ENCODE assay signal across 17 cellular contexts in the genomic region with DNA sequence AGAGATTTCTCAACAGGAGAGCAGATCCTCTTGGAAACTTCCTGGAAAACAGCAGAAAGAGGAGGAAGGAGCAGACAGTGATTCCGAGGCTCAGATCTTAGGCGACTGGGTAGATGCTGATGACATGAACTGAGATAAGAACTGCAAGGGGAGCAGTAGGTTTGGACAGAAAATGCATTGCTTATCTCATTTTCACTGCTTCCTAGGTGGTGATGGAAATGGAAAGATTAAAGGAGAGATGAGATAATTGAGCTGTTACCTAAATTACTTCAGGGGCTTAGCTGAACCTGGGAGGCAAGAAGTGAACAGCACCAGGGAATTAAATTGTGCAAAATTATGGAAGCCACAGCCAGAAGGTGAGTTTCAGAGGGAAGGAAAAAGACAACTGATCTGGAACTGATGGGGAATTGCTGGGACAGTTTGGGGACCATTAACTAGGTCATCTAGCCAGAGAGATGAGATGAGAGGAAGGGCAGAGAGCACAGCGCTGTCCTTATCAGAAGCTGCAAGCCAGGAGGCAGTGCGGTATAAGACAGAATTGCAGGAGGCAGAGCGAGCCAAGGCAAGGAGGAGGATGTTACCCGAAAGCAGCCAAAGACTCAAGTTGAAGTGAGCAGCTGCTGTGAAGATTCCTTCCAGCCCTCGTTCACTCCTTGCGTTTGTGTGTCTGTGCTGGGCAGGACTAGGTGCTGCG.
DNase-seq lines count a peak whose midpoint lies in the region; ATAC-seq, FAIRE-seq and TF ChIP-seq lines count a peak whose summit lies in the region.
"Had no signal": no experiment of that assay in that cellular context is flagged by ENCODE, and none has a peak within 500 bp of the region (broad histone marks: within the 10 kb centered on the region; RNA-seq: fewer than 3 reads in every experiment).

No MANE protein-coding gene starts in this region.

- H3K27ac Mint-ChIP-seq in brain = peak overlapping the region in 4 of 5 experiments; percentile 5 to 79 (median 51)
- H3K27ac Mint-ChIP-seq in effector memory CD8-positive, alpha-beta T cell = no peak overlapping the region
- H3K27ac Mint-ChIP-seq: CD4-positive, alpha-beta memory T cell; GM23338; HFFc6 had no signal

- TF ChIP-seq EP300 in gastroesophageal sphincter (IDR thresholded peaks at IDR 0.05) = no peak

- H3K9me3 Mint-ChIP-seq in brain = peaks cover 0 to 7% (median 3%) of the 10 kb centered on the region in 5 experiments
- no peaks in the 10 kb centered on the region for H3K9me3 Mint-ChIP-seq in effector memory CD8-positive, alpha-beta T cell
- H3K9me3 Mint-ChIP-seq: HFFc6 had no signal

- no peak overlapping the region for H4K8ac ChIP-seq in trophoblast cell (ENCODE audit: low read depth, low read length)

- H3K4me1 Mint-ChIP-seq in brain = peaks cover 40% of the 10 kb centered on the region
- H3K4me1 Mint-ChIP-seq in effector memory CD8-positive, alpha-beta T cell (ENCODE audit: low read depth in 2 of 2) = no peaks in the 10 kb centered on the region
- H3K4me1 Mint-ChIP-seq: CD4-positive, alpha-beta memory T cell had no signal

- no peak overlapping the region for H3K4me3 ChIP-seq in gastroesophageal sphincter
- no peak overlapping the region for H3K4me3 ChIP-seq in trophoblast cell (ENCODE audit: low read depth, low read length)
- H3K4me3 ChIP-seq: GM23338 had no signal

- H3K4me3 Mint-ChIP-seq in brain = no peak overlapping the region
- no peak overlapping the region for H3K4me3 Mint-ChIP-seq in effector memory CD8-positive, alpha-beta T cell
- H3K4me3 Mint-ChIP-seq: CD4-positive, alpha-beta memory T cell; GM23338; HFFc6 had no signal

- DNase-seq in GM12891 (ENCODE audit: insufficient read length, low spot score) (no peak), trophoblast cell (no peak), foreskin keratinocyte (no peak), foreskin melanocyte (no peak)
- no peak for DNase-seq in effector memory CD8-positive, alpha-beta T cell
- DNase-seq: ACHN; CD4-positive, alpha-beta memory T cell; DND-41; HFFc6; NCI-H1694 treated with DMSO at 0.1 percent for 48 hours; NCI-H446; NCI-H774; Right ventricle myocardium superior had no signal

- H3K4ac ChIP-seq in trophoblast cell (ENCODE audit: low read depth, low read length) = no peak overlapping the region

- no peak overlapping the region for H3K4me2 ChIP-seq in trophoblast cell (ENCODE audit: low read length)
- H3K4me2 ChIP-seq: GM23338 had no signal

- H3K79me2 ChIP-seq in trophoblast cell (ENCODE audit: control insufficient read depth, insufficient read depth, low read length, poor library complexity) = peaks cover 3% of the 10 kb centered on the region

- no peak overlapping the region for H2BK5ac ChIP-seq in trophoblast cell (ENCODE audit: low read depth, low read length, poor library complexity)

- FAIRE-seq in GM12891 (lab: Jason Lieb, UNC) = peak; percentile 16
- FAIRE-seq: HTR-8/SVneo had no signal

- no peak overlapping the region for H3K9ac ChIP-seq in trophoblast cell (ENCODE audit: low read length)

- H3K18ac ChIP-seq in trophoblast cell (ENCODE audit: low read length) = peak overlapping the region; percentile 34

- H3K9me3 ChIP-seq in gastroesophageal sphincter (no peaks in the 10 kb centered on the region), trophoblast cell (ENCODE audit: insufficient read depth, low read depth, low read length) (peaks cover 4% of the 10 kb centered on the region)

- TF ChIP-seq POLR2A in GM12891 (IDR thresholded peaks at IDR 0.05; ENCODE audit: low read depth, low read length) (no peak), gastroesophageal sphincter (IDR thresholded peaks at IDR 0.05) (no peak)

- H4K91ac ChIP-seq in trophoblast cell (ENCODE audit: low read depth, low read length) = no peak overlapping the region

- TF ChIP-seq CTCF in brain (conservative IDR thresholded peaks at IDR 0.05) (no peak), gastroesophageal sphincter (IDR thresholded peaks at IDR 0.05) (no peak), foreskin keratinocyte (conservative IDR thresholded peaks at IDR 0.05) (no peak)

- H3K27me3 ChIP-seq in gastroesophageal sphincter (no peaks in the 10 kb centered on the region), trophoblast cell (ENCODE audit: insufficient read depth, low read length) (no peaks in the 10 kb centered on the region), foreskin keratinocyte (no peaks in the 10 kb centered on the region)

- peaks cover 86% of the 10 kb centered on the region for H3K36me3 Mint-ChIP-seq in brain
- H3K36me3 Mint-ChIP-seq in effector memory CD8-positive, alpha-beta T cell (ENCODE audit: insufficient read depth) = no peaks in the 10 kb centered on the region
- H3K36me3 Mint-ChIP-seq: CD4-positive, alpha-beta memory T cell had no signal

- H3K14ac ChIP-seq in trophoblast cell (ENCODE audit: low read length) = no peak overlapping the region

- no peak overlapping the region for H2BK12ac ChIP-seq in trophoblast cell (ENCODE audit: low read length)

- H3K4me1 ChIP-seq in gastroesophageal sphincter (peaks cover 0 to 21% (median 0%) of the 10 kb centered on the region in 3 donors), trophoblast cell (ENCODE audit: control insufficient read depth in 1 of 2, insufficient read depth in 2 of 2, low read length in 2 of 2) (peaks cover 9 to 16% of the 10 kb centered on the region in 2 experiments), foreskin keratinocyte (no peaks in the 10 kb centered on the region)

- no peak overlapping the region for H2AFZ ChIP-seq in trophoblast cell (ENCODE audit: insufficient read depth, low read length, poor library complexity)
- H2AFZ ChIP-seq: GM23338 had no signal

- no peak overlapping the region for H3K23ac ChIP-seq in trophoblast cell (ENCODE audit: low read length)

- peaks cover 0 to 9% of the 10 kb centered on the region in 2 donors for H3K36me3 ChIP-seq in gastroesophageal sphincter
- no peaks in the 10 kb centered on the region for H3K36me3 ChIP-seq in trophoblast cell (ENCODE audit: control insufficient read depth in 1 of 2, insufficient read depth in 2 of 2, low read length in 2 of 2)

- H4K12ac ChIP-seq in trophoblast cell (ENCODE audit: low read depth, low read length) = no peak overlapping the region

- H2BK120ac ChIP-seq in trophoblast cell (ENCODE audit: insufficient read depth, low read length, poor library complexity) = no peak overlapping the region

- peak; percentile 13 for ATAC-seq in gastroesophageal sphincter
- ATAC-seq in foreskin keratinocyte = no peak
- ATAC-seq in effector memory CD8-positive, alpha-beta T cell (replicated peaks) = no peak
- ATAC-seq: GM23338 had no signal

- H3K27me3 Mint-ChIP-seq in brain = no peaks in the 10 kb centered on the region
- H3K27me3 Mint-ChIP-seq in effector memory CD8-positive, alpha-beta T cell = peaks cover 16 to 40% of the 10 kb centered on the region in 2 donors

- 57 to 58% methylated on average over 6 to 7 of the region's 9 CpGs for WGBS in gastroesophageal sphincter (ENCODE audit: low coverage in 1 of 2), 2 donors
- WGBS in trophoblast cell (ENCODE audit: extremely low coverage, insufficient coverage, insufficient read length) = no CpG with 5 or more reads among the region's 9 CpGs

- no peak overlapping the region for H2AK5ac ChIP-seq in trophoblast cell (ENCODE audit: low read length)

- H3K79me1 ChIP-seq in trophoblast cell (ENCODE audit: low read length) = peaks cover 10% of the 10 kb centered on the region

- H3K27ac ChIP-seq in gastroesophageal sphincter = no peak overlapping the region
- H3K27ac ChIP-seq in trophoblast cell (ENCODE audit: low read depth, low read length) = no peak overlapping the region
- no peak overlapping the region for H3K27ac ChIP-seq in foreskin keratinocyte

TF ChIP-seq in GM12891, 5 proteins besides CTCF, POLR2A, EP300 and RAD21:
- TF ChIP-seq PAX5 (IDR thresholded peaks at IDR 0.05; ENCODE audit: insufficient read depth, low read length, severe bottlenecking) (no peak), TAF1 (IDR thresholded peaks at IDR 0.05; ENCODE audit: low read depth, low read length) (no peak), POLR2AphosphoS5 (IDR thresholded peaks at IDR 0.05; ENCODE audit: low read depth, low read length) (no peak), SPI1 (IDR thresholded peaks at IDR 0.05; ENCODE audit: low read depth, low read length) (no peak), POU2F2 (IDR thresholded peaks at IDR 0.05; ENCODE audit: low read depth, low read length) (no peak)

Comparison
In these comparisons a context has a peak if more than half of its experiments do, and no peak if none do; other contexts are left out.
1. H3K27ac Mint-ChIP-seq: peak in brain (4 of 5); none in effector memory CD8-positive, alpha-beta T cell (0 of 2).